Comparison of ENCODE assay signal across 9 cellular contexts in the genomic region with DNA sequence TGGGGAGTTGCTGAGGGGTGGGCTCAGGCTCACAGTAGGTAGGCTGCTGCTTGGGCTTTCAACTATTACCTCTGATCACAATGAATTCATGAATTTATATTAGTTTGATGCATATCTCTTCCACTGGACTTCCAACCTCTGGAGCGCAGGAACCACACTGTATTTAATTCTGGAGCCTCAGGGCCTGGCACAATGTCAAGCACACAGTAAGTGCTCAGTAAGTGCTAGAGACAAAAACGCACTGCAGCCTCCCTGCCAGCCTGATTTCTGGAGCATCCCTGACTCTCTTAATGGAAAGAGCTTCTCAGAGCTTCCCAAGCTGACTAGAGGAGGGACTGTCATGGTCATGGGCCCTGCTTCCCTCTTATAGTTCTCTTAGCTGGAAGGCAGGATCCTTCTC. TPM values are rescaled to one million over a fixed set of nuclear protein-coding genes. Genes with fewer than 3 reads are reported as not detected.
DNase-seq lines count a peak whose midpoint lies in the region; FAIRE-seq and TF ChIP-seq lines count a peak whose summit lies in the region.
"Had no signal": no experiment of that assay in that cellular context is flagged by ENCODE, and none has a peak within 500 bp of the region (broad histone marks: within the 10 kb centered on the region; RNA-seq: fewer than 3 reads in every experiment).

No MANE protein-coding gene starts in this region.

- no peak for TF ChIP-seq POLR2A in Peyer's patch (IDR thresholded peaks at IDR 0.05)
- no peak for TF ChIP-seq POLR2A in endothelial cell of umbilical vein (IDR thresholded peaks at IDR 0.05; ENCODE audit: low read depth, low read length)
- no peak for TF ChIP-seq POLR2A in spleen (IDR thresholded peaks at IDR 0.05)

- no peaks in the 10 kb centered on the region for H3K9me1 ChIP-seq in endothelial cell of umbilical vein (replicated peaks; ENCODE audit: control insufficient read depth, extremely low read depth, insufficient read depth, low read length)

- FAIRE-seq in endothelial cell of umbilical vein (lab: Jason Lieb, UNC) = no peak

- BruUV-seq in endothelial cell of umbilical vein (replicated peaks; lab: Mats Ljungman, UMichigan) = no TSS peak

- H3K9me3 ChIP-seq in Peyer's patch (no peaks in the 10 kb centered on the region), endothelial cell of umbilical vein (replicated peaks; ENCODE audit: control insufficient read depth, insufficient read depth, low read length) (no peaks in the 10 kb centered on the region), spleen (no peaks in the 10 kb centered on the region)

- no peak for DNase-seq in T-helper 1 cell
- DNase-seq in Peyer's patch = no peak
- DNase-seq in endothelial cell of umbilical vein (ENCODE audit: low read depth, low spot score) = no peak
- DNase-seq in spleen = no peak
- no peak for DNase-seq in T1000 (lab: John Stamatoyannopoulos, UW)
- no peak for DNase-seq in foreskin melanocyte
- DNase-seq in HCEC 1CT = no peak
- DNase-seq: 8988T had no signal

- peak overlapping the region; percentile 69 for H2AFZ ChIP-seq in endothelial cell of umbilical vein (ENCODE audit: low read depth, low read length)

- H3K36me3 Mint-ChIP-seq in T-helper 1 cell treated with Interleukin-12 subunit alpha and Interleukin-12 subunit beta and Interleukin-4 antibody, amounts not matched to agents 30 μg/mL and 1 μg/mL, for 36 hours (ENCODE audit: low read depth) = no peaks in the 10 kb centered on the region

- no peaks in the 10 kb centered on the region for H4K20me1 ChIP-seq in endothelial cell of umbilical vein (replicated peaks; ENCODE audit: control insufficient read depth, extremely low read depth, insufficient read depth, low read length)

- H3K79me2 ChIP-seq in endothelial cell of umbilical vein (ENCODE audit: control insufficient read depth, insufficient read depth, low read length) = no peaks in the 10 kb centered on the region

- TF ChIP-seq CTCF in Peyer's patch (IDR thresholded peaks at IDR 0.05) (no peak), endothelial cell of umbilical vein (IDR thresholded peaks at IDR 0.05; ENCODE audit: extremely low read depth in 1 of 2, insufficient read depth in 1 of 2, low read depth in 1 of 2, low read length in 2 of 2) (no peak), spleen (IDR thresholded peaks at IDR 0.05 in 8 of 11, conservative IDR thresholded peaks at IDR 0.05 in 3 of 11) (no peak)

- peak overlapping the region; percentile 57 to 88 (median 65) for H3K27ac ChIP-seq in Peyer's patch
- peak overlapping the region; percentile 52 for H3K27ac ChIP-seq in endothelial cell of umbilical vein (ENCODE audit: insufficient read depth, low read depth, low read length)
- H3K27ac ChIP-seq in spleen = peak overlapping the region; percentile 61 to 92 (median 86)

- WGBS in spleen, 5 donors = 46 to 65% (median 50%) methylated on average over 2 of the region's 2 CpGs

- CTCF ChIA-PET in endothelial cell of umbilical vein (lab: Charles Lee) = interaction anchor here (1.4 to 3.3 kb wide), 4 partner anchors 14 to 37 kb away, joined by 7 to 21 read pairs (median 12); partner anchors contain the start of gene NUAK2

- intact Hi-C loops in endothelial cell of umbilical vein (cut with micrococcal nuclease) = loop anchor here (1.0 kb wide), 1 partner anchor 50 kb away; no protein-coding TSS in a partner anchor
- intact Hi-C loops in spleen (cut with DNase I; ENCODE audit: low total_unique reads) = no loop called here

- H3K4me1 Mint-ChIP-seq in T-helper 1 cell treated with Interleukin-12 subunit alpha and Interleukin-12 subunit beta and Interleukin-4 antibody, amounts not matched to agents 30 μg/mL and 1 μg/mL, for 36 hours (ENCODE audit: low read depth) = peaks cover 55% of the 10 kb centered on the region

- H3K27me3 ChIP-seq in Peyer's patch = no peaks in the 10 kb centered on the region
- no peaks in the 10 kb centered on the region for H3K27me3 ChIP-seq in endothelial cell of umbilical vein (ENCODE audit: control insufficient read depth in 2 of 2, insufficient read depth in 2 of 2, low read length in 2 of 2)
- no peaks in the 10 kb centered on the region for H3K27me3 ChIP-seq in spleen (replicated peaks in 1 of 7)

- dilution Hi-C loops in endothelial cell of umbilical vein (cut with MboI; ENCODE audit: extremely low pct_ligation_motif_present, low sequenced_read_pairs) = no loop called here

- H3K4me3 Mint-ChIP-seq in T-helper 1 cell treated with Interleukin-12 subunit alpha and Interleukin-12 subunit beta and Interleukin-4 antibody, amounts not matched to agents 30 μg/mL and 1 μg/mL, for 36 hours = peak overlapping the region; percentile 62

- no peak overlapping the region for H3K9ac ChIP-seq in endothelial cell of umbilical vein (replicated peaks; ENCODE audit: extremely low read depth, insufficient read depth, low read length)

- H3K27ac Mint-ChIP-seq in T-helper 1 cell treated with Interleukin-12 subunit alpha and Interleukin-12 subunit beta and Interleukin-4 antibody, amounts not matched to agents 30 μg/mL and 1 μg/mL, for 36 hours = peak overlapping the region; percentile 95

- H3K4me3 ChIP-seq in Peyer's patch (peak overlapping the region in 1 of 4 donors; percentile 15), endothelial cell of umbilical vein (replicated peaks in 1 of 3; ENCODE audit: insufficient read depth in 1 of 3, low read depth in 1 of 3, low read length in 3 of 3) (no peak overlapping the region), spleen (peak overlapping the region in 1 of 8 donors; percentile 55)

- peaks cover 4 to 60% (median 35%) of the 10 kb centered on the region in 4 donors for H3K4me1 ChIP-seq in Peyer's patch
- H3K4me1 ChIP-seq in endothelial cell of umbilical vein (ENCODE audit: control insufficient read depth, extremely low read depth, insufficient read depth, low read length) = peaks cover 34% of the 10 kb centered on the region
- peaks cover 53 to 100% (median 71%) of the 10 kb centered on the region in 6 donors for H3K4me1 ChIP-seq in spleen

- H3K9me3 Mint-ChIP-seq in T-helper 1 cell treated with Interleukin-12 subunit alpha and Interleukin-12 subunit beta and Interleukin-4 antibody, amounts not matched to agents 30 μg/mL and 1 μg/mL, for 36 hours = no peaks in the 10 kb centered on the region

- H3K4me2 ChIP-seq in endothelial cell of umbilical vein (ENCODE audit: insufficient read depth, low read length) = peak overlapping the region; percentile 50

- POLR2A ChIA-PET in endothelial cell of umbilical vein (lab: Charles Lee) = no interaction called here

- H3K27me3 Mint-ChIP-seq in T-helper 1 cell treated with Interleukin-12 subunit alpha and Interleukin-12 subunit beta and Interleukin-4 antibody, amounts not matched to agents 30 μg/mL and 1 μg/mL, for 36 hours (ENCODE audit: low read depth) = peaks cover under 1% of the 10 kb centered on the region

- H3K36me3 ChIP-seq in Peyer's patch (no peaks in the 10 kb centered on the region), endothelial cell of umbilical vein (ENCODE audit: control insufficient read depth in 2 of 2, extremely low read depth in 1 of 2, insufficient read depth in 2 of 2, low read length in 2 of 2) (no peaks in the 10 kb centered on the region), spleen (no peaks in the 10 kb centered on the region)

TF ChIP-seq in endothelial cell of umbilical vein, 7 proteins besides CTCF, POLR2A, EP300 and RAD21:
- TF ChIP-seq FOS (IDR thresholded peaks at IDR 0.05; ENCODE audit: borderline replicate concordance, insufficient read depth, low read length) (no peak), MAX (IDR thresholded peaks at IDR 0.05; ENCODE audit: insufficient read depth, insufficient read length) (no peak), MYC (IDR thresholded peaks at IDR 0.05; ENCODE audit: low read depth, low read length) (no peak), EZH2 (IDR thresholded peaks at IDR 0.05; ENCODE audit: borderline replicate concordance, low read depth, low read length, severe bottlenecking) (no peak), JUN (IDR thresholded peaks at IDR 0.05; ENCODE audit: borderline replicate concordance, insufficient read depth, insufficient read length, low read depth) (no peak), POLR2AphosphoS5 (IDR thresholded peaks at IDR 0.05; ENCODE audit: insufficient read depth, low read depth, low read length) (no peak), GATA2 (IDR thresholded peaks at IDR 0.05; ENCODE audit: insufficient read depth, insufficient read length, low read depth, low read length) (no peak)
TF ChIP-seq in endothelial cell of umbilical vein: peak in this region for 0.

RNA-seq across cellular contexts. Expression of gene NUAK2, which starts 33.8 kb away (rescaled TPM):
- total RNA-seq in Peyer's patch (10 to 100 TPM; 22.0 to 40.0 (median 30.9) TPM), endothelial cell of umbilical vein (2.3 and 2.5 TPM in 2 replicates), spleen (10 to 100 TPM in 6 of 7 donors, 1 to 10 TPM in 1; 9.3 to 32.7 (median 20.0) TPM)
- polyA plus RNA-seq in endothelial cell of umbilical vein (1.5 and 1.8 TPM in 2 replicates), spleen (1 to 10 TPM; 5.7 to 6.6 (median 5.8) TPM)
- 1.1 and 1.3 TPM in 2 replicates for polyA plus RNA-seq in endothelial cell of umbilical vein (2011; cell fraction: cytosol; rRNA removed)
- 1.5 and 1.6 TPM in 2 replicates for polyA plus RNA-seq in endothelial cell of umbilical vein (2011; cell fraction: nucleus; rRNA removed)
- 1.3 and 1.4 TPM in 2 replicates for polyA plus RNA-seq in endothelial cell of umbilical vein (2012)
- polyA minus RNA-seq in endothelial cell of umbilical vein = 2.1 and 2.2 TPM in 2 replicates
- polyA minus RNA-seq in endothelial cell of umbilical vein (2011; cell fraction: cytosol; rRNA and poly(A)+ RNA removed) = 7.4 TPM
- 1.8 TPM in 2 replicates for polyA minus RNA-seq in endothelial cell of umbilical vein (2011; cell fraction: nucleus; rRNA and poly(A)+ RNA removed)

RNA-seq across cellular contexts. Expression of gene TMCC2, which starts 60.0 kb away (rescaled TPM):
- total RNA-seq in Peyer's patch (1 to 10 TPM in 2 of 4 donors, under 1 TPM in 2; 0.53 to 4.1 (median 1.1) TPM), endothelial cell of umbilical vein (2.0 and 2.1 TPM in 2 replicates), spleen (100 to 1,000 TPM in 1 of 7 donors, 10 to 100 TPM in 3, 1 to 10 TPM in 3; 2.9 to 146 (median 11.3) TPM)
- polyA plus RNA-seq in endothelial cell of umbilical vein (2.0 TPM in 2 replicates), spleen (10 to 100 TPM in 1 of 3 donors, 1 to 10 TPM in 1, under 1 TPM in 1; 0.74 to 11.9 (median 1.2) TPM)
- polyA plus RNA-seq in endothelial cell of umbilical vein (2011; cell fraction: cytosol; rRNA removed) = 1.8 and 1.9 TPM in 2 replicates
- polyA plus RNA-seq in endothelial cell of umbilical vein (2011; cell fraction: nucleus; rRNA removed) = 1.5 and 1.8 TPM in 2 replicates
- polyA plus RNA-seq in endothelial cell of umbilical vein (2012) = 1.2 and 1.4 TPM in 2 replicates
- 2.2 and 2.4 TPM in 2 replicates for polyA minus RNA-seq in endothelial cell of umbilical vein
- polyA minus RNA-seq in endothelial cell of umbilical vein (2011; cell fraction: cytosol; rRNA and poly(A)+ RNA removed) = 2.8 TPM
- 0.29 and 1.3 TPM in 2 replicates for polyA minus RNA-seq in endothelial cell of umbilical vein (2011; cell fraction: nucleus; rRNA and poly(A)+ RNA removed)
